Comparison of ENCODE assay signal across 25 cellular contexts in genomic region chr4:141335166-141335565, GRCh38.
"Had no signal": no experiment of that assay in that cellular context is flagged by ENCODE, and none has a peak within 500 bp of the region (broad histone marks: within the 10 kb centered on the region; RNA-seq: fewer than 3 reads in every experiment).

No MANE protein-coding gene starts in this region.

- H3K27ac ChIP-seq: left lung, prostate gland, suprapubic skin, transverse colon had no signal

- H3K27me3 ChIP-seq: suprapubic skin had no signal

- H3K4me1 Mint-ChIP-seq: brain had no signal

- H3K36me3 ChIP-seq: left lung, prostate gland, stomach, suprapubic skin, transverse colon had no signal

- H3K4me2 ChIP-seq: smooth muscle cell had no signal

- DNase-seq: activated CD4-positive, alpha-beta memory T cell treated with anti-CD3 and anti-CD28 coated beads for 36 hours; activated CD4-positive, alpha-beta T cell treated with anti-CD3 and anti-CD28 coated beads for 48 hours; activated CD4-positive, CD25-positive, alpha-beta regulatory T cell; activated effector memory CD4-positive, alpha-beta T cell treated with Interleukin-2 at 50 U/mL for 16 hours; activated naive CD4-positive, alpha-beta T cell treated with anti-CD3 and anti-CD28 coated beads, Interleukin-2, amount 10 ng/mL, durations not matched to agents 7 days and 5 days; activated T-cell treated with anti-CD3 and anti-CD28 coated beads, Interleukin-2, amount 50 U/mL, for 72 hours; caudate nucleus; effector CD4-positive, alpha-beta T cell; left lung; mammary epithelial cell; midbrain; stimulated activated CD4-positive, alpha-beta T cell treated with anti-CD3 and anti-CD28 coated beads, Interleukin-15, amount 100 ng/mL, for 24 hours; stomach; T-helper 17 cell; transverse colon had no signal

- ATAC-seq: activated T-cell treated with anti-CD3 and anti-CD28 coated beads, Interleukin-2, amount 50 U/mL, for 72 hours; left lung; natural killer cell treated with Interleukin-12 subunit alpha and Interleukin-12 subunit beta and Interleukin-15 and Interleukin-18, amount 100 ng/mL, for 72 hours; sciatic nerve; stimulated activated memory B cell treated with anti-CD40 and anti-IgM and Interleukin-4, amounts not matched to agents 10 μg/mL and 1 μg/mL and 100 μg/mL, for 72 hours; T-helper 17 cell had no signal

- H3K27ac Mint-ChIP-seq: activated CD4-positive, alpha-beta memory T cell treated with anti-CD3 and anti-CD28 coated beads for 36 hours; activated naive CD4-positive, alpha-beta T cell treated with anti-CD3 and anti-CD28 coated beads, Interleukin-2, amount 10 ng/mL, durations not matched to agents 7 days and 5 days; activated T-cell treated with anti-CD3 and anti-CD28 coated beads, Interleukin-2, amount 50 U/mL, for 72 hours; brain; dendritic cell treated with granulocyte-macrophage colony-stimulating factor and Interleukin-4, amounts not matched to agents 40 ng/mL and 50 ng/mL, for 4 days; natural killer cell treated with Interleukin-12 subunit alpha and Interleukin-12 subunit beta and Interleukin-15 and Interleukin-18, amount 100 ng/mL, for 72 hours; stimulated activated memory B cell treated with anti-CD40 and anti-IgM and Interleukin-4, amounts not matched to agents 10 μg/mL and 1 μg/mL and 100 μg/mL, for 72 hours; T-helper 17 cell had no signal

- H3K9me3 ChIP-seq: left lung, prostate gland, stomach, suprapubic skin, transverse colon had no signal

- H3K4me3 Mint-ChIP-seq: activated CD4-positive, alpha-beta memory T cell treated with anti-CD3 and anti-CD28 coated beads for 36 hours; activated naive CD4-positive, alpha-beta T cell treated with anti-CD3 and anti-CD28 coated beads, Interleukin-2, amount 10 ng/mL, durations not matched to agents 7 days and 5 days; activated T-cell treated with anti-CD3 and anti-CD28 coated beads, Interleukin-2, amount 50 U/mL, for 72 hours; brain; dendritic cell treated with granulocyte-macrophage colony-stimulating factor and Interleukin-4, amounts not matched to agents 40 ng/mL and 50 ng/mL, for 4 days; natural killer cell treated with Interleukin-12 subunit alpha and Interleukin-12 subunit beta and Interleukin-15 and Interleukin-18, amount 100 ng/mL, for 72 hours; stimulated activated memory B cell treated with anti-CD40 and anti-IgM and Interleukin-4, amounts not matched to agents 10 μg/mL and 1 μg/mL and 100 μg/mL, for 72 hours; T-helper 17 cell had no signal

- FAIRE-seq: keratinocyte, urothelium cell line had no signal

- H3K9me3 Mint-ChIP-seq: activated CD4-positive, alpha-beta memory T cell treated with anti-CD3 and anti-CD28 coated beads for 36 hours; activated naive CD4-positive, alpha-beta T cell treated with anti-CD3 and anti-CD28 coated beads, Interleukin-2, amount 10 ng/mL, durations not matched to agents 7 days and 5 days; activated T-cell treated with anti-CD3 and anti-CD28 coated beads, Interleukin-2, amount 50 U/mL, for 72 hours; brain; dendritic cell treated with granulocyte-macrophage colony-stimulating factor and Interleukin-4, amounts not matched to agents 40 ng/mL and 50 ng/mL, for 4 days; natural killer cell treated with Interleukin-12 subunit alpha and Interleukin-12 subunit beta and Interleukin-15 and Interleukin-18, amount 100 ng/mL, for 72 hours; stimulated activated memory B cell treated with anti-CD40 and anti-IgM and Interleukin-4, amounts not matched to agents 10 μg/mL and 1 μg/mL and 100 μg/mL, for 72 hours had no signal

- H3K4me3 ChIP-seq: left lung, prostate gland, smooth muscle cell, stomach, suprapubic skin, transverse colon had no signal

- H3K4me1 ChIP-seq: prostate gland had no signal

- H3K36me3 Mint-ChIP-seq: activated CD4-positive, alpha-beta memory T cell treated with anti-CD3 and anti-CD28 coated beads for 36 hours; activated naive CD4-positive, alpha-beta T cell treated with anti-CD3 and anti-CD28 coated beads, Interleukin-2, amount 10 ng/mL, durations not matched to agents 7 days and 5 days; brain; natural killer cell treated with Interleukin-12 subunit alpha and Interleukin-12 subunit beta and Interleukin-15 and Interleukin-18, amount 100 ng/mL, for 72 hours; stimulated activated memory B cell treated with anti-CD40 and anti-IgM and Interleukin-4, amounts not matched to agents 10 μg/mL and 1 μg/mL and 100 μg/mL, for 72 hours had no signal
